ENCODE assay signal across 8 cellular contexts in the genomic region with DNA sequence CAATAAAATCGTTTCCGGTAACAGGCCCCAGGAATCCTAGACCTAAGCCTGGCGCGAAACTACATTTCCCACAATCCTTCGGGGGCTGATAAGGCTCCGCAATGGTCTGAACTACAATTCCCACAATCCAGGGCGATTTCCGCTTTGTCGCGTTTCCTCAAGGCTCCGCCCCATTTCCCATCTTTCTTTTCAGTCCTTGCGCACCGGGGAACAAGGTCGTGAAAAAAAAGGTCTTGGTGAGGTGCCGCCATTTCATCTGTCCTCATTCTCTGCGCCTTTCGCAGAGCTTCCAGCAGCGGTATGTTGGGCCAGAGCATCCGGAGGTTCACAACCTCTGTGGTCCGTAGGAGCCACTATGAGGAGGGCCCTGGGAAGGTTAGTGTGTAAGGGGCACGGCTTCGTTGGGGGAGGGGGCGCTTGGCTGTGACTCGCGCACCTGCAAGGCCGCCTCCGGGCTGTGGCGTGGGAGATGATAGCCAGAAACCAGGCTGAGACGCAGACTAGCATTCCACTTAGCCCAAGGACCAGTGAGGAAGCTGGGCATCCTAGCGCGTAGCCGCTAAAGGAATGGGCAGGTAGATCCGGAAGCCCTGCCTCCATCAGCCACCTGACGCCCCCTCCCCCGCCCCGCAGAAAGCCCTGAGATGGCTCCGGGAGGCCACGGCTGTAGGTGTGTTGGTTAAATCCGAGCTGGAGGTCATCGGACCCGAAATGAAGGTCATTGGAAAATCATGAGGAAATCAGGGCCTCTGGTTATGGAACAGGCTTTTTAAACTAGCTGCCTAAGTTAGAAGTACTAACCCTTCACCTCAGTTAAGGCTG. TPM values are rescaled to one million over a fixed set of nuclear protein-coding genes. Genes with fewer than 3 reads are reported as not detected.
DNase-seq lines count a peak whose midpoint lies in the region; ATAC-seq, FAIRE-seq and TF ChIP-seq lines count a peak whose summit lies in the region.

A gene with protein sequence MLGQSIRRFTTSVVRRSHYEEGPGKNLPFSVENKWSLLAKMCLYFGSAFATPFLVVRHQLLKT (plus strand): TSS at position 186 of the 822 bp plus-strand sequence. CDS start 115 bp downstream, at position 301.

- WGBS in IMR-90 (ENCODE audit: extremely low coverage in 2 of 2, insufficient read length in 1 of 2), 2 experiments = no CpG with 5 or more reads among the region's 41 CpGs

- no peaks in the 10 kb centered on the region for H3K9me1 ChIP-seq in IMR-90 (ENCODE audit: insufficient read depth, low read length)
- H3K9me1 ChIP-seq in endothelial cell of umbilical vein (replicated peaks; ENCODE audit: control insufficient read depth, extremely low read depth, insufficient read depth, low read length) = no peaks in the 10 kb centered on the region

- dilution Hi-C loops in IMR-90 (cut with HindIII; ENCODE audit: low sequenced_read_pairs, unreplicated experiment) = no loop called here
- dilution Hi-C loops in endothelial cell of umbilical vein (cut with MboI; ENCODE audit: extremely low pct_ligation_motif_present, low sequenced_read_pairs) = no loop called here

- no peak within 1 kb of the TSS for H2BK20ac ChIP-seq in IMR-90 (ENCODE audit: low read depth, low read length)

- H3K9me3 ChIP-seq in IMR-90 (ENCODE audit: control insufficient read depth, insufficient read depth, low read length) (no peaks in the 10 kb centered on the region), endothelial cell of umbilical vein (replicated peaks; ENCODE audit: control insufficient read depth, insufficient read depth, low read length) (no peaks in the 10 kb centered on the region)

- H2AFZ ChIP-seq in IMR-90 (replicated peaks; ENCODE audit: low read length, poor library complexity) (peak within 1 kb of the TSS; percentile 97), endothelial cell of umbilical vein (ENCODE audit: low read depth, low read length) (peak within 1 kb of the TSS; percentile 92)

- H4K20me1 ChIP-seq in IMR-90 (ENCODE audit: insufficient read depth, low read length) (peaks cover 3% of the 10 kb centered on the region; the same call in 1 of the 2 replicates), endothelial cell of umbilical vein (replicated peaks; ENCODE audit: control insufficient read depth, extremely low read depth, insufficient read depth, low read length) (peaks cover 2% of the 10 kb centered on the region)

- peak within 1 kb of the TSS; percentile 97 for H3K14ac ChIP-seq in IMR-90 (replicated peaks; ENCODE audit: low read depth, low read length)

- H3K4me1 ChIP-seq in IMR-90 (ENCODE audit: control insufficient read depth, insufficient read depth, low read length) = no peaks in the 10 kb centered on the region
- H3K4me1 ChIP-seq in endothelial cell of umbilical vein (ENCODE audit: control insufficient read depth, extremely low read depth, insufficient read depth, low read length) = peaks cover 6% of the 10 kb centered on the region

- H3K4me2 ChIP-seq in IMR-90 (ENCODE audit: low read depth, low read length) (peak within 1 kb of the TSS; percentile 81), endothelial cell of umbilical vein (ENCODE audit: insufficient read depth, low read length) (peak within 1 kb of the TSS; percentile 89)

- H2BK120ac ChIP-seq in IMR-90 (ENCODE audit: low read depth, low read length) = 0 out of 2 replicates have a peak within 1 kb of the TSS, but pooled peaks have one; percentile 20

- peak within 1 kb of the TSS; percentile 92 for H2AK9ac ChIP-seq in IMR-90 (replicated peaks; ENCODE audit: low read depth, low read length, poor library complexity)

- peak; percentile 90 for FAIRE-seq in endothelial cell of umbilical vein (lab: Jason Lieb, UNC)

- H3K4me3 ChIP-seq in IMR-90 (ENCODE audit: insufficient read depth, low read depth, low read length) = peak within 1 kb of the TSS; percentile 95
- H3K4me3 ChIP-seq in endothelial cell of umbilical vein (replicated peaks in 1 of 3; ENCODE audit: insufficient read depth in 1 of 3, low read depth in 1 of 3, low read length in 3 of 3) = peak within 1 kb of the TSS; percentile 97 to 98 (median 97)

- H3K27ac ChIP-seq in IMR-90 (ENCODE audit: insufficient read depth, low read length) (peak within 1 kb of the TSS; percentile 80), endothelial cell of umbilical vein (ENCODE audit: insufficient read depth, low read depth, low read length) (peak within 1 kb of the TSS; percentile 78)

- TF ChIP-seq RAD21 in IMR-90 (IDR thresholded peaks at IDR 0.05; ENCODE audit: low read length) = no peak

- H3K27me3 ChIP-seq in IMR-90 (ENCODE audit: control insufficient read depth, insufficient read depth, low read length) (no peaks in the 10 kb centered on the region), endothelial cell of umbilical vein (ENCODE audit: control insufficient read depth in 2 of 2, insufficient read depth in 2 of 2, low read length in 2 of 2) (peaks cover 2 to 3% of the 10 kb centered on the region in 2 experiments)

- H4K8ac ChIP-seq in IMR-90 (ENCODE audit: low read depth in 2 of 2, low read length in 2 of 2) = peak within 1 kb of the TSS; percentile 98 to 99

- in situ Hi-C loops in IMR-90 (cut with MboI; ENCODE audit: low sequenced_read_pairs) = no loop called here

- H3K36me3 ChIP-seq in IMR-90 (ENCODE audit: control insufficient read depth, insufficient read depth, low read length) = peaks cover 2% of the 10 kb centered on the region
- H3K36me3 ChIP-seq in endothelial cell of umbilical vein (ENCODE audit: control insufficient read depth in 2 of 2, extremely low read depth in 1 of 2, insufficient read depth in 2 of 2, low read length in 2 of 2) = peaks cover 3 to 20% of the 10 kb centered on the region in 2 experiments

- peak; percentile 99 for DNase-seq in DMS 273 (lab: John Stamatoyannopoulos, UW; ENCODE audit: unreplicated experiment)
- DNase-seq in IMR-90 = peak; percentile 95
- peak; percentile 97 for DNase-seq in OCI-M1 (lab: John Stamatoyannopoulos, UW)
- DNase-seq in activated T-cell treated with anti-CD3 and anti-CD28 coated beads for 24 hours (ENCODE audit: low read depth) = peak; percentile 92
- DNase-seq in endothelial cell of umbilical vein (ENCODE audit: low read depth, low spot score) = peak; percentile 97
- DNase-seq in midbrain (lab: John Stamatoyannopoulos, UW) = peak; percentile 97
- DNase-seq in stimulated activated CD8-positive, alpha-beta memory T cell treated with anti-CD3 and anti-CD28 coated beads, Interleukin-2, amount 100 ng/mL, for 1 hour (ENCODE audit: low read depth in 2 of 2) = peak; percentile 75 to 81

- H3K23ac ChIP-seq in IMR-90 (ENCODE audit: low read depth, low read length) = peak within 1 kb of the TSS; percentile 80

- intact Hi-C loops in IMR-90 (cut with micrococcal nuclease) (no loop called here), endothelial cell of umbilical vein (cut with micrococcal nuclease) (loop anchor here (5.0 kb wide), 1 partner anchor 794 kb away; a partner anchor contains a TSS)

- peak within 1 kb of the TSS; percentile 84 for H3K56ac ChIP-seq in IMR-90 (ENCODE audit: extremely low read depth, insufficient read depth, low read length)

- no peak for TF ChIP-seq CTCF in IMR-90 (conservative IDR thresholded peaks at IDR 0.05; ENCODE audit: low read depth, low read length)
- no peak for TF ChIP-seq CTCF in endothelial cell of umbilical vein (IDR thresholded peaks at IDR 0.05; ENCODE audit: extremely low read depth in 1 of 2, insufficient read depth in 1 of 2, low read depth in 1 of 2, low read length in 2 of 2)

- peak within 1 kb of the TSS; percentile 77 for H4K91ac ChIP-seq in IMR-90 (ENCODE audit: insufficient read depth, low read depth, low read length)

- H3K79me2 ChIP-seq in endothelial cell of umbilical vein (ENCODE audit: control insufficient read depth, insufficient read depth, low read length) = peaks cover 21% of the 10 kb centered on the region

- peak within 1 kb of the TSS; percentile 90 for H3K4ac ChIP-seq in IMR-90 (ENCODE audit: low read depth, low read length)

- TSS peak; percentile 49 for BruUV-seq in IMR-90 (replicated peaks; lab: Mats Ljungman, UMichigan)
- BruUV-seq in endothelial cell of umbilical vein (replicated peaks; lab: Mats Ljungman, UMichigan) = TSS peak; percentile 74

- H3K9ac ChIP-seq in IMR-90 (ENCODE audit: low read depth, low read length) (peak within 1 kb of the TSS; percentile 94), endothelial cell of umbilical vein (replicated peaks; ENCODE audit: extremely low read depth, insufficient read depth, low read length) (peak within 1 kb of the TSS; percentile 90)

- POLR2A ChIA-PET in IMR-90 (lab: Charles Lee; ENCODE audit: unreplicated experiment) = interaction anchor here (0.6 kb wide), 1 partner anchor 202 kb away, joined by 3 read pairs; no protein-coding TSS in a partner anchor
- POLR2A ChIA-PET in endothelial cell of umbilical vein (lab: Charles Lee) = interaction anchor here (0.7 kb wide), 1 partner anchor 32 kb away, joined by 4 read pairs; no protein-coding TSS in a partner anchor

- ATAC-seq in GM21528 (IDR thresholded peaks at IDR 0.05; ENCODE audit: low FRiP score, unreplicated experiment) (peak; percentile 99), IMR-90 (ENCODE audit: low read depth) (peak; percentile 99)

- peak within 1 kb of the TSS; percentile 86 for H2BK5ac ChIP-seq in IMR-90 (ENCODE audit: low read depth, low read length, poor library complexity, severe bottlenecking)

- H3K18ac ChIP-seq in IMR-90 (ENCODE audit: low read depth, low read length) = peak within 1 kb of the TSS; percentile 80

- no peak within 1 kb of the TSS for H2BK15ac ChIP-seq in IMR-90 (ENCODE audit: low read depth, low read length)

- peak within 1 kb of the TSS; percentile 98 for H4K5ac ChIP-seq in IMR-90 (ENCODE audit: low read depth, low read length)

- peaks cover 13 to 18% of the 10 kb centered on the region in 2 experiments for H3K79me1 ChIP-seq in IMR-90 (ENCODE audit: low read depth in 1 of 2, low read length in 2 of 2)

- H2AK5ac ChIP-seq in IMR-90 (ENCODE audit: low read depth, low read length) = peak within 1 kb of the TSS; percentile 54; the same call in 1 of the 2 replicates

- TF ChIP-seq POLR2A in IMR-90 (IDR thresholded peaks at IDR 0.05; ENCODE audit: low read depth, low read length) (peak; percentile 71; the same call in 1 of the 2 replicates), endothelial cell of umbilical vein (IDR thresholded peaks at IDR 0.05; ENCODE audit: low read depth, low read length) (peak; percentile 71)

- CTCF ChIA-PET in IMR-90 (lab: Yijun Ruan, JAX) = no interaction called here
- CTCF ChIA-PET in endothelial cell of umbilical vein (lab: Charles Lee) = no interaction called here

RNA-seq across cellular contexts. Expression of the gene that starts here (rescaled TPM):
- total RNA-seq in IMR-90 (2012; rRNA removed) (91.4 and 210 TPM in 2 replicates), endothelial cell of umbilical vein (383 and 406 TPM in 2 replicates)
- polyA plus RNA-seq in IMR-90 (2012; rRNA removed) (544 and 564 TPM in 2 replicates), endothelial cell of umbilical vein (401 and 476 TPM in 2 replicates)
- polyA plus RNA-seq in IMR-90 (2012; cell fraction: cytosol; rRNA removed) = 109 and 216 TPM in 2 replicates
- polyA plus RNA-seq in IMR-90 (2012; cell fraction: nucleus; rRNA removed; ENCODE audit: low replicate concordance) = 18.1 and 143 TPM in 2 replicates
- 599 and 718 TPM in 2 replicates for polyA plus RNA-seq in endothelial cell of umbilical vein (2011; cell fraction: cytosol; rRNA removed)
- polyA plus RNA-seq in endothelial cell of umbilical vein (2011; cell fraction: nucleus; rRNA removed) = 169 and 191 TPM in 2 replicates
- 798 and 1,064 TPM in 2 replicates for polyA plus RNA-seq in endothelial cell of umbilical vein (2012)
- 117 and 140 TPM in 2 replicates for polyA minus RNA-seq in endothelial cell of umbilical vein
- 98.5 TPM for polyA minus RNA-seq in endothelial cell of umbilical vein (2011; cell fraction: cytosol; rRNA and poly(A)+ RNA removed)
- 23.1 and 30.3 TPM in 2 replicates for polyA minus RNA-seq in endothelial cell of umbilical vein (2011; cell fraction: nucleus; rRNA and poly(A)+ RNA removed)

Comparison
In these comparisons a context has a peak if more than half of its experiments do, and no peak if none do; other contexts are left out.
1. Peak in every context shown above with its lines: DNase-seq, ATAC-seq, H3K4me3 ChIP-seq and H3K27ac ChIP-seq.